In the genomic region with DNA sequence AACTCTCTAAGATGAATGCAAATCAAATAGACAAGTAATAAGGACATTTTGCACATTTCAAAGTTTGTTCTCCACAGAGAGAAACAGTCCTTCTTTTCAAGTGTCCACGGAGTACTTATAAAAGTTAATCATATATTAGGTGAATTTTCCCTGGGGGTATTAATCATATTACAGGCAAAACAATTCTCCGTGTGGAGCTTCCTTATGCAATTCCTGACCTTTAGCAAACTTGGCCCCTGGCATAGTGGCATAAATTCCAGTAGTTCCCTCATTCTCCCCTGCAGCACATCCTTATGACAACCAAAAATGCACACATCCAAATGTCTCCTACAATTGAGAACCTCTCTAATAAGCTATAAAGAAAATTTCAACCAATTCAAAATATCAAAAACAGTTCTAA, we compare ENCODE assay signal across 26 cellular contexts. TPM values are rescaled to one million over a fixed set of nuclear protein-coding genes. Genes with fewer than 3 reads are reported as not detected.
A peak's percentile ranks its signal among the peaks of the same experiment; 100 is the strongest.
DNase-seq lines count a peak whose midpoint lies in the region; TF ChIP-seq lines count a peak whose summit lies in the region.
"Had no signal": no experiment of that assay in that cellular context is flagged by ENCODE, and none has a peak within 500 bp of the region (broad histone marks: within the 10 kb centered on the region; RNA-seq: fewer than 3 reads in every experiment).

No MANE protein-coding gene starts in this region.

- peak; percentile 5 for DNase-seq in HCEC 1CT
- DNase-seq in fibroblast of pulmonary artery (ENCODE audit: low read depth), result peak; percentile 50
- no peak for DNase-seq in islet precursor cell
- no peak for DNase-seq in lower leg skin (ENCODE audit: low spot score in 2 of 2)
- no peak for DNase-seq in iPS-NIHi11 (ENCODE audit: low spot score)
- DNase-seq in foreskin melanocyte, result no peak
- DNase-seq: activated CD4-positive, alpha-beta T cell treated with anti-CD3 and anti-CD28 coated beads for 4 hours; activated CD8-positive, alpha-beta memory T cell treated with anti-CD3 and anti-CD28 coated beads, Interleukin-2, amount 10 ng/mL, durations not matched to agents 7 days and 5 days; activated naive CD4-positive, alpha-beta T cell treated with anti-CD3 and anti-CD28 coated beads, Interleukin-2, amount 10 ng/mL, durations not matched to agents 7 days and 5 days; central memory CD4-positive, alpha-beta T cell; GDM1; NCI-H1048; NCI-H1930; NCI-H226; NCI-H748 treated with DMSO at 0.1 percent for 48 hours; nephron progenitor cell; posterior cingulate gyrus; SIG-M5; sigmoid colon; T-cell had no signal

- 28 to 31% methylated on average over 2 of the region's 2 CpGs for WGBS in lower leg skin, 2 donors

- no peak for TF ChIP-seq CTCF in 22Rv1 (IDR thresholded peaks at IDR 0.05)
- no peak for TF ChIP-seq CTCF in VCaP (conservative IDR thresholded peaks at IDR 0.05)
- TF ChIP-seq CTCF in fibroblast of pulmonary artery (IDR thresholded peaks at IDR 0.05; ENCODE audit: low read length, missing control alignments), result no peak
- TF ChIP-seq CTCF in lower leg skin (IDR thresholded peaks at IDR 0.05), result no peak

- H3K27ac ChIP-seq in 22Rv1, result peak overlapping the region; percentile 69
- peak overlapping the region; percentile 63 for H3K27ac ChIP-seq in VCaP
- H3K27ac ChIP-seq: BLaER1, KMS-11 had no signal

- intact Hi-C loops in lower leg skin (cut with DNase I; ENCODE audit: low total_unique reads), result no loop called here

- TF ChIP-seq POLR2A in lower leg skin (IDR thresholded peaks at IDR 0.05), result no peak

- H3K4me3 ChIP-seq in fibroblast of pulmonary artery (replicated peaks; ENCODE audit: low read depth, low read length), result no peak overlapping the region
- no peak overlapping the region for H3K4me3 ChIP-seq in lower leg skin (ENCODE audit: low read depth, poor library complexity, severe bottlenecking)
- H3K4me3 ChIP-seq: BLaER1, HAP-1, sigmoid colon had no signal

RNA-seq across cellular contexts. Expression of a gene that starts 34.4 kb away (rescaled TPM):
- total RNA-seq in lower leg skin, result under 1 TPM in 1 of 4 donors, not detected in 3; 0.17 TPM
- total RNA-seq: left lobe of liver had no signal

Comparison
In these comparisons a context has a peak if more than half of its experiments do, and no peak if none do; other contexts are left out.
1. DNase-seq: peak in HCEC 1CT (single experiment) and fibroblast of pulmonary artery (single experiment); none in islet precursor cell (single experiment), lower leg skin (0 of 2), iPS-NIHi11 (single experiment) and foreskin melanocyte (single experiment).